ENCODE assay signal across 21 cellular contexts in the genomic region with DNA sequence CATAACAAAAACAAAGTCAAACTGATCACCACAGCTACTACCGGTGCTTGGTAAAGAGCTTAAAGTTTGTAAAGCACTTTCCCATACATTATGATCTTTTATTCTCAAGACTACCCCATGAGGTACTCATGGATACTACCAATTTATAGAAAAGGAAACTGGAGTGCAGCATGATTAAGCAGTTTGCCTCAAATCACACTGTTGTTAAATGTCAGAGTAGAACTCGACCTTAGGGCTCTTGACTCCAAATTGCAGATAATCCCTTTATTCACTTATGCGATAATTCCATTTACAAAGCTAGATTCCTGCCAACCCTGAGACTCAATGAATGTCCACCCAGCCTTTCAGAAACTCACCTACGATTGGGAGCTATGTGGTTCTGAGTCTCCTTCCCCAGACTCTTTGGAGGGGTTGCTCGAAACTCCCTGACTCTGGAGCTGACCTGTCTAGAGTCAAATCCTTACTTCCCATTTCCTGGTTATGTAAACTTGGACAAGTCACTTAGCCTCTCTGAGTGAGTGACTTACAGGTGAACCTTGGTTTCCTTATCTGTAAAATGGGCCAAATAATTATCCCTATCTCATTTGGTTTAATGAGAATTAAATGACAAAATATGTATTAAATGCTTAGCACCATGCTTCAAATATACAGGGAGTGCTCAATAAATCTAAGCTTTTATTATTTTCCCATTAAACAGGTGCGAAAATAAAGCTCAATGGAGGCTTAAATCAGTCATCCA. TPM values are rescaled to one million over a fixed set of nuclear protein-coding genes. Genes with fewer than 3 reads are reported as not detected.
DNase-seq lines count a peak whose midpoint lies in the region; TF ChIP-seq lines count a peak whose summit lies in the region.
"Had no signal": no experiment of that assay in that cellular context is flagged by ENCODE, and none has a peak within 500 bp of the region (broad histone marks: within the 10 kb centered on the region; RNA-seq: fewer than 3 reads in every experiment).

No MANE protein-coding gene starts in this region.

- no peak overlapping the region for H3K4me3 Mint-ChIP-seq in HFFc6
- H3K4me3 Mint-ChIP-seq: CD4-positive, CD25-positive, alpha-beta regulatory T cell; H9 had no signal

- TF ChIP-seq EP300 in stomach (IDR thresholded peaks at IDR 0.05): no peak

- peaks cover 27% of the 10 kb centered on the region for H3K4me1 Mint-ChIP-seq in HFFc6 (ENCODE audit: low read depth)

- H3K36me3 ChIP-seq in SK-N-MC (ENCODE audit: insufficient read depth, low read length) (no peaks in the 10 kb centered on the region), mesenchymal stem cell (ENCODE audit: control insufficient read depth in 1 of 2, insufficient read depth in 2 of 2, low read depth in 1 of 2, low read length in 2 of 2) (peaks cover 6 to 16% of the 10 kb centered on the region in 2 experiments), stomach (no peaks in the 10 kb centered on the region), trophoblast cell (ENCODE audit: control insufficient read depth in 1 of 2, insufficient read depth in 2 of 2, low read length in 2 of 2) (no peaks in the 10 kb centered on the region)
- H3K36me3 ChIP-seq: BE2C, SJCRH30 had no signal

- H2AFZ ChIP-seq in mesenchymal stem cell (ENCODE audit: low read depth, low read length) (no peak overlapping the region), trophoblast cell (ENCODE audit: insufficient read depth, low read length, poor library complexity) (no peak overlapping the region)
- H2AFZ ChIP-seq: PC-9 had no signal

- H3K18ac ChIP-seq in mesenchymal stem cell (ENCODE audit: low read depth in 1 of 2, low read length in 2 of 2) (no peak overlapping the region), trophoblast cell (ENCODE audit: low read length) (no peak overlapping the region)

- H3K23ac ChIP-seq in mesenchymal stem cell (ENCODE audit: low read length in 2 of 2): no peak overlapping the region
- H3K23ac ChIP-seq in trophoblast cell (ENCODE audit: low read length): no peak overlapping the region

- no peaks in the 10 kb centered on the region for H3K79me2 ChIP-seq in trophoblast cell (ENCODE audit: control insufficient read depth, insufficient read depth, low read length, poor library complexity)

- peak overlapping the region; percentile 97 for H2AK5ac ChIP-seq in mesenchymal stem cell (ENCODE audit: low read length, severe bottlenecking)
- no peak overlapping the region for H2AK5ac ChIP-seq in trophoblast cell (ENCODE audit: low read length)

- H3K27me3 Mint-ChIP-seq in HFFc6 (ENCODE audit: insufficient read depth): peaks cover 1% of the 10 kb centered on the region; the same call in 1 of the 2 replicates
- H3K27me3 Mint-ChIP-seq: CD4-positive, CD25-positive, alpha-beta regulatory T cell had no signal

- TF ChIP-seq POLR2A in stomach (IDR thresholded peaks at IDR 0.05): no peak

- H4K91ac ChIP-seq in mesenchymal stem cell (ENCODE audit: low read length) (no peak overlapping the region), trophoblast cell (ENCODE audit: low read depth, low read length) (no peak overlapping the region)

- H4K8ac ChIP-seq in mesenchymal stem cell (ENCODE audit: low read length) (no peak overlapping the region), trophoblast cell (ENCODE audit: low read depth, low read length) (no peak overlapping the region)

- H3K4me1 ChIP-seq in mesenchymal stem cell (ENCODE audit: control insufficient read depth, insufficient read depth, low read depth, low read length): peaks cover 42% of the 10 kb centered on the region
- H3K4me1 ChIP-seq in stomach: peaks cover 36 to 59% (median 55%) of the 10 kb centered on the region in 4 donors
- peaks cover 0 to 3% of the 10 kb centered on the region in 2 experiments for H3K4me1 ChIP-seq in trophoblast cell (ENCODE audit: control insufficient read depth in 1 of 2, insufficient read depth in 2 of 2, low read length in 2 of 2)
- H3K4me1 ChIP-seq: BE2C had no signal

- no peak for TF ChIP-seq CTCF in stomach (IDR thresholded peaks at IDR 0.05)
- no peak for TF ChIP-seq CTCF in HFFc6 (IDR thresholded peaks at IDR 0.05)

- H3K9ac ChIP-seq in SK-N-MC (ENCODE audit: insufficient read length) (no peak overlapping the region), mesenchymal stem cell (ENCODE audit: low read length) (no peak overlapping the region), trophoblast cell (ENCODE audit: low read length) (no peak overlapping the region)

- H3K27ac ChIP-seq in SK-N-MC (0 out of 2 replicates have a peak overlapping the region, but pooled peaks have one; percentile 10), mesenchymal stem cell (ENCODE audit: low read length, poor library complexity, severe bottlenecking) (peak overlapping the region; percentile 36), stomach (peak overlapping the region; percentile 41 to 91 (median 78)), trophoblast cell (ENCODE audit: low read depth, low read length) (no peak overlapping the region)
- H3K27ac ChIP-seq: PC-9, SJCRH30 had no signal

- H3K14ac ChIP-seq in mesenchymal stem cell (ENCODE audit: low read length in 2 of 2) (no peak overlapping the region), trophoblast cell (ENCODE audit: low read length) (no peak overlapping the region)

- H4K12ac ChIP-seq in trophoblast cell (ENCODE audit: low read depth, low read length): no peak overlapping the region

- no peaks in the 10 kb centered on the region; the same call in 1 of the 2 replicates for H3K9me3 ChIP-seq in SK-N-MC (ENCODE audit: low read depth, low read length)
- no peaks in the 10 kb centered on the region for H3K9me3 ChIP-seq in mesenchymal stem cell (ENCODE audit: control insufficient read depth, low read length)
- H3K9me3 ChIP-seq in stomach: no peaks in the 10 kb centered on the region
- no peaks in the 10 kb centered on the region for H3K9me3 ChIP-seq in trophoblast cell (ENCODE audit: insufficient read depth, low read depth, low read length)
- H3K9me3 ChIP-seq: BE2C, Caco-2, SJCRH30 had no signal

- H2BK5ac ChIP-seq in mesenchymal stem cell (ENCODE audit: low read depth, low read length, poor library complexity, severe bottlenecking) (no peak overlapping the region), trophoblast cell (ENCODE audit: low read depth, low read length, poor library complexity) (no peak overlapping the region)

- H3K79me1 ChIP-seq in mesenchymal stem cell (replicated peaks; ENCODE audit: low read length, poor library complexity, severe bottlenecking) (peaks cover 7% of the 10 kb centered on the region), trophoblast cell (ENCODE audit: low read length) (no peaks in the 10 kb centered on the region)

- WGBS in mesenchymal stem cell: 88% methylated on average over 6 of the region's 6 CpGs
- WGBS in stomach, 5 donors: 38 to 63% (median 53%) methylated on average over 6 of the region's 6 CpGs
- WGBS in trophoblast cell (ENCODE audit: extremely low coverage, insufficient coverage, insufficient read length): no CpG with 5 or more reads among the region's 6 CpGs

- intact Hi-C loops in stomach (cut with DNase I; ENCODE audit: low total_unique reads): no loop called here

- H3K36me3 Mint-ChIP-seq in HFFc6 (ENCODE audit: low read depth): no peaks in the 10 kb centered on the region
- H3K36me3 Mint-ChIP-seq: CD4-positive, CD25-positive, alpha-beta regulatory T cell had no signal

- H3K27me3 ChIP-seq in mesenchymal stem cell (ENCODE audit: control insufficient read depth in 1 of 2, insufficient read depth in 1 of 2, low read length in 2 of 2) (no peaks in the 10 kb centered on the region), stomach (no peaks in the 10 kb centered on the region), trophoblast cell (ENCODE audit: insufficient read depth, low read length) (no peaks in the 10 kb centered on the region)
- H3K27me3 ChIP-seq: BE2C, SJCRH30 had no signal

- no peak overlapping the region for H2BK15ac ChIP-seq in mesenchymal stem cell (ENCODE audit: low read depth, poor library complexity, severe bottlenecking)

- no peak overlapping the region for H2BK120ac ChIP-seq in mesenchymal stem cell (ENCODE audit: low read depth, low read length)
- H2BK120ac ChIP-seq in trophoblast cell (ENCODE audit: insufficient read depth, low read length, poor library complexity): no peak overlapping the region

- H3K4me3 ChIP-seq in SK-N-MC (no peak overlapping the region), mesenchymal stem cell (ENCODE audit: insufficient read depth in 1 of 2, low read depth in 1 of 2, low read length in 2 of 2) (no peak overlapping the region), stomach (no peak overlapping the region), trophoblast cell (ENCODE audit: low read depth, low read length) (no peak overlapping the region)
- H3K4me3 ChIP-seq: PC-9, SJCRH30 had no signal

- DNase-seq in NCI-H2227 (lab: John Stamatoyannopoulos, UW; ENCODE audit: unreplicated experiment): peak; percentile 24
- DNase-seq in NCI-H2227 treated with DMSO at 0.1 percent for 48 hours (lab: John Stamatoyannopoulos, UW): no peak
- DNase-seq in SK-N-MC (ENCODE audit: low read depth, low spot score): no peak
- DNase-seq in mesenchymal stem cell: no peak
- DNase-seq in stomach: no peak
- DNase-seq in UCSD-AML1 (lab: John Stamatoyannopoulos, UW; ENCODE audit: unreplicated experiment): no peak
- no peak for DNase-seq in trophoblast cell
- DNase-seq in HFFc6: no peak
- DNase-seq: 8988T; BE2C; Caco-2; CD4-positive, CD25-positive, alpha-beta regulatory T cell; GDM1; H9; Kasumi-1; MM.1S; NCI-H1092 treated with DMSO at 0.1 percent for 48 hours; NCI-H510A; PC-9; SJCRH30 had no signal

- H3K4me2 ChIP-seq in mesenchymal stem cell (ENCODE audit: low read length, poor library complexity, severe bottlenecking): no peak overlapping the region
- no peak overlapping the region for H3K4me2 ChIP-seq in trophoblast cell (ENCODE audit: low read length)
- H3K4me2 ChIP-seq: PC-9 had no signal

- H2BK12ac ChIP-seq in mesenchymal stem cell (ENCODE audit: low read length in 2 of 2): no peak overlapping the region
- no peak overlapping the region for H2BK12ac ChIP-seq in trophoblast cell (ENCODE audit: low read length)

- no peak overlapping the region for H3K4ac ChIP-seq in mesenchymal stem cell (ENCODE audit: low read depth in 1 of 2, low read length in 2 of 2)
- no peak overlapping the region for H3K4ac ChIP-seq in trophoblast cell (ENCODE audit: low read depth, low read length)

- no peak overlapping the region for H3K27ac Mint-ChIP-seq in HFFc6
- H3K27ac Mint-ChIP-seq: CD4-positive, CD25-positive, alpha-beta regulatory T cell; H9 had no signal

- no peaks in the 10 kb centered on the region for H3K9me3 Mint-ChIP-seq in HFFc6
- H3K9me3 Mint-ChIP-seq: H9, IgD-negative memory B cell had no signal

RNA-seq across cellular contexts. Expression of gene PSD4, which starts 47.4 kb away (rescaled TPM):
- 0.37 TPM for polyA plus RNA-seq in mesenchymal stem cell (2013, experiment 1 of 2)
- 0.45 TPM for polyA plus RNA-seq in mesenchymal stem cell (2013, experiment 2 of 2)
- total RNA-seq in stomach: 100 to 1,000 TPM in 2 of 5 donors, 10 to 100 TPM in 3; 35.3 to 146 (median 73.5) TPM
- polyA plus RNA-seq in stomach: 10 to 100 TPM; 19.9 to 23.8 (median 19.9) TPM
- 18.6 and 18.8 TPM in 2 replicates for polyA plus RNA-seq in trophoblast cell (2013)
- 1 to 10 TPM in 5 of 6 experiments, under 1 TPM in 1; 0.76 to 1.8 (median 1.1) TPM for total RNA-seq in HFFc6 (2021; fragmentation: NEBNext Ultra II Directional; extraction: Animal tissue kit (Norgen Biotek cat#: 25700))

RNA-seq across cellular contexts. Expression of gene PAX8, which starts 57.6 kb away (rescaled TPM):
- polyA plus RNA-seq in mesenchymal stem cell (2013, experiment 1 of 2): 0.03 TPM
- polyA plus RNA-seq in mesenchymal stem cell (2013, experiment 2 of 2): 0.10 TPM
- 1 to 10 TPM in 2 of 5 donors, not detected in 3; 4.0 to 6.5 TPM for total RNA-seq in stomach
- polyA plus RNA-seq in stomach: 1 to 10 TPM in 1 of 3 donors, under 1 TPM in 2; 0.28 to 1.1 (median 0.50) TPM
- not detected in 2 replicates for polyA plus RNA-seq in trophoblast cell (2013)
- total RNA-seq in HFFc6 (2021; fragmentation: NEBNext Ultra II Directional; extraction: Animal tissue kit (Norgen Biotek cat#: 25700)): 1 to 10 TPM in 5 of 6 experiments, under 1 TPM in 1; 0.33 to 6.7 (median 5.1) TPM
- total RNA-seq: H9 had no signal

Comparison
In these comparisons a context has a peak if more than half of its experiments do, and no peak if none do; other contexts are left out.
1. RNA of gene PSD4, which starts 47.4 kb away (total RNA-seq): 35.3 to 146 TPM in stomach; 0.76 to 1.8 TPM in HFFc6; every median in the first group is over 10 times any median in the second.